20 cellular contexts compared by ENCODE assay signal in the genomic region with DNA sequence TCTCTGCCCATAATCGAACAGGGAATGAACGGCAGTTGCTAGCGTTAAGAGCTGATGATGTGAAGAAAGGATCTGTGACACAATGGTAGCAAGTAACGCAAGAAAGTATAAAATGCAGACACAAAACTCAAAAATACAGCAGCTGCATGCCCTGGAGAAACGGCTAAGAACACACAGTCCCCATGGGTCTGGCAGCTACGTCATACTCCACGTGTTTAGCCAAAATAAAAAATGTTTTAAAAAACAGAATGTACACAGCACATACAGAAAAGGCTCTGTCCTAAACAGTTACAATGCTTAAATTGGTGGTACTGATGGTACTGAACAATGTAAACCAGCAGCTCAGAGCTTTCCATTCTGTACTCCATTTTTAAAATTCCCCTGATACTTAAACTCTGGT. TPM values are rescaled to one million over a fixed set of nuclear protein-coding genes. Genes with fewer than 3 reads are reported as not detected.
"Had no signal": no experiment of that assay in that cellular context is flagged by ENCODE, and none has a peak within 500 bp of the region (broad histone marks: within the 10 kb centered on the region; RNA-seq: fewer than 3 reads in every experiment).

No MANE protein-coding gene starts in this region.

- H3K36me3 ChIP-seq: prostate gland, thyroid gland had no signal

- H3K27me3 ChIP-seq: thyroid gland had no signal

- H3K4me3 Mint-ChIP-seq: effector memory CD8-positive, alpha-beta T cell; memory B cell; naive thymus-derived CD4-positive, alpha-beta T cell; nephron; stimulated activated naive B cell treated with anti-CD40 and anti-IgM and Interleukin-4, amounts not matched to agents 10 μg/mL and 1 μg/mL and 100 μg/mL, for 72 hours; stimulated activated naive CD8-positive, alpha-beta T cell treated with anti-CD3 and anti-CD28 coated beads, Interleukin-15, amount 100 ng/mL, for 72 hours; type B pancreatic cell had no signal

- ATAC-seq: effector memory CD8-positive, alpha-beta T cell; left lobe of liver; naive thymus-derived CD4-positive, alpha-beta T cell; right cardiac atrium; stimulated activated naive B cell treated with anti-CD40 and anti-IgM and Interleukin-4, amounts not matched to agents 10 μg/mL and 1 μg/mL and 100 μg/mL, for 72 hours; stimulated activated naive CD8-positive, alpha-beta T cell treated with anti-CD3 and anti-CD28 coated beads, Interleukin-15, amount 100 ng/mL, for 72 hours had no signal

- H3K27ac Mint-ChIP-seq: memory B cell; naive thymus-derived CD4-positive, alpha-beta T cell; nephron; stimulated activated naive B cell treated with anti-CD40 and anti-IgM and Interleukin-4, amounts not matched to agents 10 μg/mL and 1 μg/mL and 100 μg/mL, for 72 hours; stimulated activated naive CD8-positive, alpha-beta T cell treated with anti-CD3 and anti-CD28 coated beads, Interleukin-15, amount 100 ng/mL, for 72 hours; type B pancreatic cell had no signal

- H3K4me1 ChIP-seq: prostate gland, thyroid gland had no signal

- H3K4me3 ChIP-seq: lung, prostate gland, thyroid gland had no signal

- H3K9me3 ChIP-seq: prostate gland, thyroid gland had no signal

- H3K4me1 Mint-ChIP-seq: memory B cell had no signal

- H3K27me3 Mint-ChIP-seq: effector memory CD8-positive, alpha-beta T cell; memory B cell; naive thymus-derived CD4-positive, alpha-beta T cell; stimulated activated naive B cell treated with anti-CD40 and anti-IgM and Interleukin-4, amounts not matched to agents 10 μg/mL and 1 μg/mL and 100 μg/mL, for 72 hours; stimulated activated naive CD8-positive, alpha-beta T cell treated with anti-CD3 and anti-CD28 coated beads, Interleukin-15, amount 100 ng/mL, for 72 hours; type B pancreatic cell had no signal

- DNase-seq: cortex of kidney; effector memory CD8-positive, alpha-beta T cell; erythroblast; head of caudate nucleus; kidney; naive thymus-derived CD4-positive, alpha-beta T cell; nucleus accumbens; right cardiac atrium; small intestine; stimulated activated CD4-positive, alpha-beta T cell treated with anti-CD3 and anti-CD28 coated beads, Interleukin-15, amount 100 ng/mL, for 24 hours; stimulated activated CD4-positive, alpha-beta T cell treated with anti-CD3 and anti-CD28 coated beads, Interleukin-2, amount 100 ng/mL, for 48 hours; stimulated activated naive B cell treated with anti-CD40 and anti-IgM and Interleukin-4, amounts not matched to agents 10 μg/mL and 1 μg/mL and 100 μg/mL, for 72 hours; stimulated activated naive CD8-positive, alpha-beta T cell treated with anti-CD3 and anti-CD28 coated beads, Interleukin-15, amount 100 ng/mL, for 72 hours; thyroid gland had no signal

- H3K27ac ChIP-seq: prostate gland, thyroid gland had no signal

RNA-seq across cellular contexts. Expression of gene HUS1B, which starts 34.4 kb away (rescaled TPM):
- polyA plus RNA-seq: right cardiac atrium had no signal
